Comparison of ENCODE assay signal across 10 cellular contexts in the genomic region with DNA sequence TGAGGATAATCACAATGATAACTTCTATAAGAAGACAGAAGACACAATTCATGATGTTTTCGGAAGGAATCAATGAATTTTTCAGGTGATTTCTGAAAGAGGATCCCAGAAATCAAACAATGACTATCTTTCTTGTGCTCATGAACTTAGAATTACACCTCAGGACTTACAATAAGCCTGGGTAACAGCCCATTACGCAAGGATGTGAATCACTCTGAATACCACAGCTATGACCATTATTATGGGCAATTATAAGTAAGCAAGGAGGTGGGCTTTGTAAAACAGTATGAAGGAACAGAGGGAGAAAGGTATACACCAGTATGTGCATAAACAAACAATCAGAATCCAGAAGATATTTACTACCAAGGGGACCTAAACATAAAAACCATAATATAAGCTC. TPM values are rescaled to one million over a fixed set of nuclear protein-coding genes. Genes with fewer than 3 reads are reported as not detected.
DNase-seq lines count a peak whose midpoint lies in the region; ATAC-seq, FAIRE-seq and TF ChIP-seq lines count a peak whose summit lies in the region.
"Had no signal": no experiment of that assay in that cellular context is flagged by ENCODE, and none has a peak within 500 bp of the region (broad histone marks: within the 10 kb centered on the region; RNA-seq: fewer than 3 reads in every experiment).

No MANE protein-coding gene starts in this region.

- no peaks in the 10 kb centered on the region for H3K27me3 ChIP-seq in bronchial epithelial cell (ENCODE audit: control insufficient read depth, insufficient read depth, low read length)

- in situ Hi-C loops in Caki2 (cut with HindIII; ENCODE audit: low pct_unique_long_range_greater_than_20kb, low sequenced_read_pairs) = no loop called here

- no peaks in the 10 kb centered on the region for H3K9me3 Mint-ChIP-seq in activated naive CD4-positive, alpha-beta T cell treated with anti-CD3 and anti-CD28 coated beads, Interleukin-2, amount 50 U/mL, for 72 hours

- no peak for FAIRE-seq in bronchial epithelial cell (lab: Jason Lieb, UNC)

- DNase-seq in Caki2 (ENCODE audit: low read depth) (peak; percentile 22), MV-4-11 (lab: John Stamatoyannopoulos, UW) (peak; percentile 63), bronchial epithelial cell (ENCODE audit: low read depth) (peak; percentile 99), myocyte (ENCODE audit: low read depth) (peak; percentile 37), HK-2 (ENCODE audit: unreplicated experiment) (no peak), CD1c-positive myeloid dendritic cell (ENCODE audit: extremely low spot score) (no peak)
- DNase-seq in activated naive CD4-positive, alpha-beta T cell treated with Interleukin-2 at 50 U/mL for 16 hours = no peak
- DNase-seq in activated naive CD4-positive, alpha-beta T cell treated with anti-CD3 and anti-CD28 coated beads, Interleukin-2, amount 50 U/mL, for 72 hours (ENCODE audit: low spot score in 2 of 2) = no peak
- DNase-seq: DMS79 treated with DMSO at 0.1 percent for 48 hours; stimulated activated CD8-positive, alpha-beta memory T cell treated with anti-CD3 and anti-CD28 coated beads, Interleukin-4, amount 100 ng/mL, for 48 hours had no signal

- no peak for ATAC-seq in activated naive CD4-positive, alpha-beta T cell treated with anti-CD3 and anti-CD28 coated beads, Interleukin-2, amount 50 U/mL, for 72 hours

- no peak overlapping the region for H3K27ac Mint-ChIP-seq in activated naive CD4-positive, alpha-beta T cell treated with anti-CD3 and anti-CD28 coated beads, Interleukin-2, amount 50 U/mL, for 72 hours

- TF ChIP-seq CTCF in bronchial epithelial cell (IDR thresholded peaks at IDR 0.05; ENCODE audit: insufficient read depth, low read length, severe bottlenecking) = no peak

- no peak overlapping the region for H3K4me3 ChIP-seq in bronchial epithelial cell (ENCODE audit: low read depth, low read length)

- no peaks in the 10 kb centered on the region for H3K36me3 Mint-ChIP-seq in activated naive CD4-positive, alpha-beta T cell treated with anti-CD3 and anti-CD28 coated beads, Interleukin-2, amount 50 U/mL, for 72 hours

- no peaks in the 10 kb centered on the region for H3K36me3 ChIP-seq in bronchial epithelial cell (ENCODE audit: control insufficient read depth, insufficient read depth, low read length)

RNA-seq across cellular contexts. Expression of a gene that starts 21.5 kb away (rescaled TPM):
- total RNA-seq in Caki2 (2014; rRNA removed; shearing (Covaris generic); ENCODE audit: low replicate concordance) = 177 and 285 TPM in 2 replicates
- total RNA-seq in bronchial epithelial cell (109 and 133 TPM in 2 replicates), myocyte (224 and 234 TPM in 2 replicates)
- 135 TPM for polyA plus RNA-seq in myocyte (2012)
- total RNA-seq in activated naive CD4-positive, alpha-beta T cell treated with anti-CD3 and anti-CD28 coated beads, Interleukin-2, amount 50 U/mL, for 72 hours = 100 to 1,000 TPM; 133 to 148 TPM

Comparison
In these comparisons a context has a peak if more than half of its experiments do, and no peak if none do; other contexts are left out.
1. DNase-seq: peak in Caki2 (single experiment), MV-4-11 (single experiment), bronchial epithelial cell (single experiment) and myocyte (single experiment); none in activated naive CD4-positive, alpha-beta T cell treated with Interleukin-2 at 50 U/mL for 16 hours (single experiment), activated naive CD4-positive, alpha-beta T cell treated with anti-CD3 and anti-CD28 coated beads, Interleukin-2, amount 50 U/mL, for 72 hours (0 of 2), HK-2 (single experiment) and CD1c-positive myeloid dendritic cell (single experiment).